ENCODE assay signal across 21 cellular contexts in genomic region chr14:63972323-63972932, GRCh38.
DNase-seq lines count a peak whose midpoint lies in the region; ATAC-seq, FAIRE-seq and TF ChIP-seq lines count a peak whose summit lies in the region.
"Had no signal": no experiment of that assay in that cellular context is flagged by ENCODE, and none has a peak within 500 bp of the region (broad histone marks: within the 10 kb centered on the region; RNA-seq: fewer than 3 reads in every experiment).

No MANE protein-coding gene starts in this region.

- TF ChIP-seq EP300 in sigmoid colon (IDR thresholded peaks at IDR 0.05), result no peak

- TF ChIP-seq CTCF in sigmoid colon (IDR thresholded peaks at IDR 0.05), result no peak

- H3K36me3 ChIP-seq in sigmoid colon, result peaks cover 0 to 17% (median 3%) of the 10 kb centered on the region in 4 donors

- H3K27me3 ChIP-seq in sigmoid colon, result no peaks in the 10 kb centered on the region
- H3K27me3 ChIP-seq: BLaER1, esophagus squamous epithelium, left lung, testis had no signal

- ATAC-seq in GM21576 (IDR thresholded peaks at IDR 0.05; ENCODE audit: unreplicated experiment) (peak; percentile 62), GM18502 (IDR thresholded peaks at IDR 0.05; ENCODE audit: poor library complexity, unreplicated experiment) (no peak)
- ATAC-seq: activated CD4-positive, alpha-beta T cell treated with anti-CD3 and anti-CD28 coated beads for 36 hours; activated CD8-positive, alpha-beta memory T cell treated with anti-CD3 and anti-CD28 coated beads, Interleukin-2, amount 10 ng/mL, durations not matched to agents 7 days and 5 days; left lung; mucosa of descending colon had no signal

- FAIRE-seq in islet of Langerhans (lab: Jason Lieb, UNC), result peak; percentile 99
- FAIRE-seq: RCC 7860 had no signal

- DNase-seq in DMS153 (lab: John Stamatoyannopoulos, UW), result peak; percentile 33
- no peak for DNase-seq in DMS153 treated with DMSO at 0.1 percent for 48 hours (lab: John Stamatoyannopoulos, UW; ENCODE audit: unreplicated experiment)
- DNase-seq in NCI-H2196 (lab: John Stamatoyannopoulos, UW; ENCODE audit: unreplicated experiment), result peak; percentile 21
- DNase-seq in sigmoid colon, result no peak
- no peak for DNase-seq in germinal center (ENCODE audit: low spot score)
- DNase-seq: 8988T; activated CD4-positive, alpha-beta T cell treated with anti-CD3 and anti-CD28 coated beads for 36 hours; activated CD8-positive, alpha-beta memory T cell treated with anti-CD3 and anti-CD28 coated beads, Interleukin-2, amount 10 ng/mL, durations not matched to agents 7 days and 5 days; dermis blood vessel endothelial cell; esophagus squamous epithelium; left lung; mucosa of descending colon; NCI-H82; retina; stimulated activated CD4-positive, alpha-beta T cell treated with anti-CD3 and anti-CD28 coated beads, Interleukin-12 subunit alpha, Interleukin-12 subunit beta, amount 100 ng/mL, for 4 hours; testis had no signal

- intact Hi-C loops in sigmoid colon (cut with DNase I), result loop anchor here (5.0 kb wide), 1 partner anchor 120 kb away; the partner anchor contains the start of gene SYNE2

- no peak overlapping the region for H3K4me3 ChIP-seq in sigmoid colon
- H3K4me3 ChIP-seq: BLaER1, esophagus squamous epithelium, left lung, mucosa of descending colon, testis had no signal

- no peak overlapping the region for H3K27ac ChIP-seq in sigmoid colon
- H3K27ac ChIP-seq: BLaER1, esophagus squamous epithelium, left lung had no signal

- H3K4me1 ChIP-seq in sigmoid colon, result peaks cover 0 to 12% (median 10%) of the 10 kb centered on the region in 4 donors
- H3K4me1 ChIP-seq: BLaER1, esophagus squamous epithelium, left lung had no signal

- WGBS in sigmoid colon, 2 donors, result 47 to 82% methylated on average over 3 of the region's 3 CpGs

- TF ChIP-seq POLR2A in sigmoid colon (IDR thresholded peaks at IDR 0.05), result no peak

- H3K9me3 ChIP-seq in sigmoid colon, result no peaks in the 10 kb centered on the region
- H3K9me3 ChIP-seq: BLaER1, esophagus squamous epithelium, left lung, mucosa of descending colon, testis had no signal

Comparison
In these comparisons a context has a peak if more than half of its experiments do, and no peak if none do; other contexts are left out.
1. DNase-seq: peak in DMS153 (single experiment) and NCI-H2196 (single experiment); none in DMS153 treated with DMSO at 0.1 percent for 48 hours (single experiment), sigmoid colon (single experiment) and germinal center (single experiment).